Comparison of ENCODE assay signal across 1 cellular context in genomic region chr1:181674617-181675016, GRCh38.
TF ChIP-seq lines count a peak whose summit lies in the region.

No MANE protein-coding gene starts in this region.

TF ChIP-seq in GM23338, 12 proteins besides CTCF, POLR2A, EP300 and RAD21 (continued from another document):
- TF ChIP-seq ZNF462 (CRISPR knock-in tag; IDR thresholded peaks at IDR 0.05) = no peak
